Comparison of ENCODE assay signal across 24 cellular contexts in the genomic region with DNA sequence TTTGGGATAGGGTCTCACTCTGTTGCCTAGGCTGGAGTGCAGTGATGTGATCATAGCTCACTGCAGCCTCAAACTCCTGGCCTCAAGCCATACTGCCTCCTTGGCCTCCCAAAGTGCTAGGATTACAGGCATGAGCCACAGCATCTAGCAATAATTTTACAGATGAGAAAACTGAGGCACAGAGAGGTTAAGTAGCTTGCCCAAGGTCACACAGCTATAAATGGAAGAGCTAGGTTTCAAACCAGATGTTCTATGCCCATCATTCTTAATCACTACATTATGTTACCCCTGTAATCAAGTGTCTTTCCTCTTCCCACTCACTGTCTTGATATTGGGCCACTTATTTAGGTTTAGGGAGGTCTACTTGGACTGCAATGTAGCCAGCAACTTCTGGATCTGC. TPM values are rescaled to one million over a fixed set of nuclear protein-coding genes. Genes with fewer than 3 reads are reported as not detected.
"Had no signal": no experiment of that assay in that cellular context is flagged by ENCODE, and none has a peak within 500 bp of the region (broad histone marks: within the 10 kb centered on the region; RNA-seq: fewer than 3 reads in every experiment).

No MANE protein-coding gene starts in this region.

- H3K36me3 ChIP-seq: SJSA1 had no signal

- H3K27ac ChIP-seq: KMS-11, SJSA1, SK-N-MC had no signal

- H3K9ac ChIP-seq: KMS-11 had no signal

- H3K9me3 ChIP-seq: SJSA1 had no signal

- FAIRE-seq: RCC 7860 had no signal

- DNase-seq: Kasumi-1, MV-4-11, NCI-H1048, NCI-H1105, NCI-H1436 treated with DMSO at 0.1 percent for 48 hours, NCI-H1694, NCI-H187 treated with DMSO at 0.1 percent for 48 hours, NCI-H2029 treated with DMSO at 0.1 percent for 48 hours, NCI-H2171 treated with DMSO at 0.1 percent for 48 hours, NCI-H345, NCI-H446 treated with DMSO at 0.1 percent for 48 hours, NCI-H524, NCI-H526 treated with DMSO at 0.1 percent for 48 hours, NCI-H748 treated with DMSO at 0.1 percent for 48 hours, Right ventricle myocardium superior, RPMI8226, SIG-M5 had no signal

- H3K4me2 ChIP-seq: KMS-11 had no signal

- H3K4me3 ChIP-seq: SJSA1, SK-N-MC had no signal

RNA-seq across cellular contexts. Expression of gene SLC17A8, which starts 3.6 kb away (rescaled TPM):
- total RNA-seq: HT-29, IMR-90, MCF 10A, Right ventricle myocardium superior, SJSA1 had no signal
- polyA plus RNA-seq: IMR-90 had no signal
